ENCODE assay signal across 11 cellular contexts in genomic region chr15:88896339-88897033, GRCh38. TPM values are rescaled to one million over a fixed set of nuclear protein-coding genes. Genes with fewer than 3 reads are reported as not detected.
DNase-seq lines count a peak whose midpoint lies in the region; ATAC-seq, FAIRE-seq and TF ChIP-seq lines count a peak whose summit lies in the region.
"Had no signal": no experiment of that assay in that cellular context is flagged by ENCODE, and none has a peak within 500 bp of the region (broad histone marks: within the 10 kb centered on the region; RNA-seq: fewer than 3 reads in every experiment).

No MANE protein-coding gene starts in this region.

- H3K9me3 ChIP-seq in heart left ventricle (no peaks in the 10 kb centered on the region), astrocyte (ENCODE audit: insufficient read depth, low read depth, low read length) (no peaks in the 10 kb centered on the region), vagina (no peaks in the 10 kb centered on the region)

- POLR2A ChIA-PET in naive thymus-derived CD8-positive, alpha-beta T cell (lab: Charles Lee): interaction anchor here (0.5 to 2.5 kb wide), 4 partner anchors 16 to 310 kb away, joined by 3 to 15 read pairs (median 6); partner anchors contain the start of gene MFGE8

- no peak overlapping the region for H3K27ac Mint-ChIP-seq in astrocyte (ENCODE audit: unreplicated experiment)
- H3K27ac Mint-ChIP-seq in naive thymus-derived CD8-positive, alpha-beta T cell: peak overlapping the region in 9 of 10 donors; percentile 63 to 91 (median 76)

- intact Hi-C loops in heart left ventricle (cut with DNase I): loop anchor here in 7 of 10 donors (5.0 to 10.0 kb wide), 6 partner anchors 242 to 281 kb away; partner anchors contain the start of gene AEN (in 4 of the 7)
- intact Hi-C loops in cardiac septum (cut with DNase I): loop anchor here (5.0 kb wide), 2 partner anchors 241 to 274 kb away; partner anchors contain the start of gene AEN
- intact Hi-C loops in vagina (cut with DNase I): no loop called here

- H3K36me3 ChIP-seq in heart left ventricle (peaks cover 0 to 31% (median 22%) of the 10 kb centered on the region in 9 donors), astrocyte (ENCODE audit: insufficient read depth, low read length) (peaks cover 9% of the 10 kb centered on the region), vagina (peaks cover 0 to 3% of the 10 kb centered on the region in 2 donors)

- H3K36me3 Mint-ChIP-seq in astrocyte (ENCODE audit: low read depth, unreplicated experiment): peaks cover 10% of the 10 kb centered on the region
- peaks cover 0 to 13% (median 0%) of the 10 kb centered on the region in 3 donors for H3K36me3 Mint-ChIP-seq in naive thymus-derived CD8-positive, alpha-beta T cell

- no peak for TF ChIP-seq CTCF in heart left ventricle (IDR thresholded peaks at IDR 0.05)
- TF ChIP-seq CTCF in astrocyte (IDR thresholded peaks at IDR 0.05; ENCODE audit: insufficient read depth, low read depth, low read length): no peak
- no peak for TF ChIP-seq CTCF in vagina (IDR thresholded peaks at IDR 0.05)
- no peak for TF ChIP-seq CTCF in foreskin fibroblast (IDR thresholded peaks at IDR 0.05; ENCODE audit: low read depth, low read length)

- H3K9me3 Mint-ChIP-seq in astrocyte (ENCODE audit: unreplicated experiment): no peaks in the 10 kb centered on the region
- no peaks in the 10 kb centered on the region for H3K9me3 Mint-ChIP-seq in naive thymus-derived CD8-positive, alpha-beta T cell
- H3K9me3 Mint-ChIP-seq: activated T-helper 17 cell treated with anti-CD3 and anti-CD28 coated beads, Interleukin-2, amount 50 U/mL, for 72 hours had no signal

- H4K20me1 ChIP-seq in astrocyte (ENCODE audit: insufficient read depth, low read length): peaks cover 31% of the 10 kb centered on the region

- ATAC-seq in heart left ventricle (peak in 2 of 4 donors; percentile 1 to 15), HG02610 (IDR thresholded peaks at IDR 0.05; ENCODE audit: unreplicated experiment) (no peak)
- ATAC-seq in naive thymus-derived CD8-positive, alpha-beta T cell: no peak

- FAIRE-seq in astrocyte (lab: Jason Lieb, UNC): no peak
- FAIRE-seq: colon had no signal

- H3K27ac ChIP-seq in heart left ventricle (peak overlapping the region in 10 of 12 donors; percentile 26 to 84 (median 80)), astrocyte (ENCODE audit: low read depth, low read length) (no peak overlapping the region), vagina (peak overlapping the region; percentile 73)

- peak overlapping the region; percentile 25 for H3K4me3 Mint-ChIP-seq in astrocyte (ENCODE audit: unreplicated experiment)
- H3K4me3 Mint-ChIP-seq in naive thymus-derived CD8-positive, alpha-beta T cell: peak overlapping the region; percentile 16 to 84 (median 70)

- H3K27me3 ChIP-seq in heart left ventricle: peaks cover 0 to 8% (median 0%) of the 10 kb centered on the region in 9 donors
- H3K27me3 ChIP-seq in astrocyte (ENCODE audit: insufficient read depth, low read length): no peaks in the 10 kb centered on the region
- H3K27me3 ChIP-seq in vagina: no peaks in the 10 kb centered on the region

- no peak overlapping the region for H2AFZ ChIP-seq in astrocyte (ENCODE audit: low read depth, low read length)

- H3K27me3 Mint-ChIP-seq in astrocyte (ENCODE audit: low read depth, unreplicated experiment): peaks cover 14% of the 10 kb centered on the region
- peaks cover 0 to 3% (median 0%) of the 10 kb centered on the region in 5 donors for H3K27me3 Mint-ChIP-seq in naive thymus-derived CD8-positive, alpha-beta T cell
- H3K27me3 Mint-ChIP-seq: activated T-helper 17 cell treated with anti-CD3 and anti-CD28 coated beads, Interleukin-2, amount 50 U/mL, for 72 hours had no signal

- TF ChIP-seq POLR2A in heart left ventricle (IDR thresholded peaks at IDR 0.05) (no peak), vagina (IDR thresholded peaks at IDR 0.05) (no peak)

- no peak for DNase-seq in heart left ventricle
- DNase-seq in cardiac septum (ENCODE audit: low spot score): no peak
- no peak for DNase-seq in astrocyte (ENCODE audit: low read depth)
- peak in 4 of 10 donors; percentile 15 to 37 (median 22) for DNase-seq in naive thymus-derived CD8-positive, alpha-beta T cell
- DNase-seq in vagina (ENCODE audit: extremely low spot score in 2 of 2): no peak
- no peak for DNase-seq in foreskin fibroblast
- DNase-seq in HuH-7 (ENCODE audit: low spot score): no peak
- DNase-seq: KG1 had no signal

- H3K4me1 ChIP-seq in heart left ventricle: peaks cover 5 to 64% (median 44%) of the 10 kb centered on the region in 12 donors
- peaks cover 40% of the 10 kb centered on the region for H3K4me1 ChIP-seq in astrocyte (ENCODE audit: insufficient read depth, low read length)
- H3K4me1 ChIP-seq in vagina: peaks cover 54% of the 10 kb centered on the region

- no peak overlapping the region for H3K4me3 ChIP-seq in heart left ventricle
- no peak overlapping the region for H3K4me3 ChIP-seq in astrocyte (ENCODE audit: insufficient read depth, low read depth, low read length)
- no peak overlapping the region for H3K4me3 ChIP-seq in vagina
- H3K4me3 ChIP-seq in foreskin fibroblast (ENCODE audit: low read depth in 1 of 2, low read length in 2 of 2): no peak overlapping the region

- H3K4me1 Mint-ChIP-seq in astrocyte (ENCODE audit: low read depth, unreplicated experiment): peaks cover 22% of the 10 kb centered on the region
- H3K4me1 Mint-ChIP-seq in naive thymus-derived CD8-positive, alpha-beta T cell: peaks cover 22 to 44% (median 34%) of the 10 kb centered on the region in 4 donors

- H3K79me2 ChIP-seq in astrocyte (ENCODE audit: insufficient read depth, low read length): no peaks in the 10 kb centered on the region

- 62 to 75% (median 63%) methylated on average over 8 of the region's 8 CpGs for WGBS in heart left ventricle, 4 donors

- peak overlapping the region; percentile 65 for H3K4me2 ChIP-seq in astrocyte (ENCODE audit: low read length)

- H3K9ac ChIP-seq in astrocyte (ENCODE audit: low read length): no peak overlapping the region

RNA-seq across cellular contexts. Expression of gene HAPLN3, which starts 1.1 kb away (rescaled TPM):
- 10 to 100 TPM in 1 of 9 donors, 1 to 10 TPM in 8; 1.2 to 32.9 (median 3.3) TPM for total RNA-seq in heart left ventricle
- 1 to 10 TPM; 1.5 to 6.8 TPM for polyA plus RNA-seq in heart left ventricle
- 9.8 TPM for total RNA-seq in cardiac septum
- 6.8 and 8.2 TPM in 2 replicates for total RNA-seq in astrocyte
- 10 to 100 TPM; 90.1 to 91.9 TPM for total RNA-seq in naive thymus-derived CD8-positive, alpha-beta T cell
- 10 to 100 TPM; 19.2 to 35.1 (median 31.1) TPM for polyA plus RNA-seq in naive thymus-derived CD8-positive, alpha-beta T cell
- total RNA-seq in vagina: 16.9 TPM

RNA-seq across cellular contexts. Expression of gene MFGE8, which starts 16.7 kb away (rescaled TPM):
- total RNA-seq in heart left ventricle (100 to 1,000 TPM; 352 to 732 (median 556) TPM), cardiac septum (1,071 TPM), astrocyte (276 and 302 TPM in 2 replicates), vagina (513 TPM)
- 100 to 1,000 TPM; 386 to 639 TPM for polyA plus RNA-seq in heart left ventricle
- total RNA-seq in naive thymus-derived CD8-positive, alpha-beta T cell: 100 to 1,000 TPM; 229 to 235 TPM
- polyA plus RNA-seq in naive thymus-derived CD8-positive, alpha-beta T cell: 10 to 100 TPM in 1 of 3 donors, 1 to 10 TPM in 2; 3.4 to 11.2 (median 7.4) TPM
